11 cellular contexts compared by ENCODE assay signal in the genomic region with DNA sequence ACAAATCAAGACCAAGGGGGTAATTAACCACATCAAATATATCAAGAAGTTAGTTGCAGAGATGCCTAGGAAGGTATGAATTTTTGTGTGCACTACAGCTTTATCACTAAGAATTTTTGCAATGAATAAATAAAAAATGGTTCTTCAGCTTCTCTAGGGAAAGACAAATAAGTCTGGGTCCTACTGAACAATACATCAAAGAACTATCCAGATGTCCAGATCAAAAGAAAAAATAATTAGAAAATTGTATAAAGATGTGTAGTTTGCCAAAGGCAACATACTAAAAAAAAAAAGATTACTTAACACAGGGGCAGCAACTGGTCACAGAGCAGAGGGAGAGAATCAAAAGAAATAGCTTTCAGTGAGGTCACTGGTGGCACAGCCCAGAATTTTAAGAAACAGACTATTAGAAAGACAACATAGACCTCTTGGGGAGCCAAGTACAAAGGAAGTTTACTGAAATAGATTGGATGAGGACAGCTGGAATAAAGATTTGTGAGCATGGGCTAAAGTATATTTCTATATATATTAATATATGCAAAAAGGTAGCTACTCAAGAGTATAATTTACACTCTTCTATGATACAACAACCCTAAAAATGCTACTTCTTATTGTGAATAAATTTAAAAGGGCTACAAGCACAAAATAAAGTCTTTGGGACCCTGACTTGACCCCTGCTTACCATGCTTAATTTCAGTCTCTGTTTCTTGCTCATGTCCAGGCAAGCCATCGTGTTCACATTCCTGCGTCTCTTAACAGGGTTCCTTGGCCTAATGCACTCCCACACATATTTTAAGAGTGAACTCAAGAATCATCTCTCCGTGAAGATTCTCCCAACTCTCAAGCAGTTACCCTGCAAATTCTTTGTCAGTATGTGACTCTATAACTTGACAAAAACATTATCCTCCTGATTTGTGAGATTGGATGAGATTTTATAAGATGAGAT.
DNase-seq lines count a peak whose midpoint lies in the region; ATAC-seq and TF ChIP-seq lines count a peak whose summit lies in the region.
"Had no signal": no experiment of that assay in that cellular context is flagged by ENCODE, and none has a peak within 500 bp of the region (broad histone marks: within the 10 kb centered on the region; RNA-seq: fewer than 3 reads in every experiment).

No MANE protein-coding gene starts in this region.

- H3K27ac ChIP-seq in RWPE1: no peak overlapping the region
- H3K27ac ChIP-seq in esophagus muscularis mucosa (replicated peaks in 1 of 4): no peak overlapping the region

- no peak overlapping the region for H3K4me3 ChIP-seq in esophagus muscularis mucosa

- intact Hi-C loops in esophagus muscularis mucosa (cut with DNase I): no loop called here

- no peak for TF ChIP-seq EP300 in esophagus muscularis mucosa (IDR thresholded peaks at IDR 0.05)

- DNase-seq in RWPE1 (ENCODE audit: low spot score) (peak; percentile 58), dedifferentiated amniotic fluid mesenchymal stem cell (ENCODE audit: extremely low spot score) (peak; percentile 43), kidney tubule cell (ENCODE audit: low spot score) (peak; percentile 87), type B pancreatic cell (ENCODE audit: extremely low spot score, unreplicated experiment) (no peak), esophagus muscularis mucosa (ENCODE audit: extremely low spot score) (no peak)
- DNase-seq: activated naive CD4-positive, alpha-beta T cell treated with Interleukin-2 at 50 U/mL for 16 hours; CD8-positive, alpha-beta memory T cell; MM.1S; NCI-H2171 treated with DMSO at 0.1 percent for 48 hours had no signal

- no peak for ATAC-seq in HG03095 (IDR thresholded peaks at IDR 0.05; ENCODE audit: unreplicated experiment)
- no peak for ATAC-seq in HG02759 (IDR thresholded peaks at IDR 0.05; ENCODE audit: unreplicated experiment)

- WGBS in esophagus muscularis mucosa: 51% methylated on average over 3 of the region's 3 CpGs

- peak overlapping the region; percentile 76 for H3K27ac Mint-ChIP-seq in type B pancreatic cell
- H3K27ac Mint-ChIP-seq: CD8-positive, alpha-beta memory T cell had no signal

- CTCF ChIA-PET in RWPE1 (lab: Yijun Ruan, JAX): interaction anchor here (1.0 kb wide), 1 partner anchor 90 kb away, joined by 3 read pairs; no protein-coding TSS in a partner anchor

- no peaks in the 10 kb centered on the region for H3K9me3 ChIP-seq in esophagus muscularis mucosa

- H3K36me3 Mint-ChIP-seq in type B pancreatic cell: peaks cover 4% of the 10 kb centered on the region
- H3K36me3 Mint-ChIP-seq: CD8-positive, alpha-beta memory T cell had no signal

- peaks cover 12 to 19% (median 15%) of the 10 kb centered on the region in 4 donors for H3K4me1 ChIP-seq in esophagus muscularis mucosa

- H3K27me3 Mint-ChIP-seq in type B pancreatic cell: no peaks in the 10 kb centered on the region
- H3K27me3 Mint-ChIP-seq: CD8-positive, alpha-beta memory T cell had no signal

- no peak for TF ChIP-seq POLR2A in esophagus muscularis mucosa (IDR thresholded peaks at IDR 0.05; ENCODE audit: low read depth)

- TF ChIP-seq CTCF in RWPE1 (conservative IDR thresholded peaks at IDR 0.05; ENCODE audit: low read depth): no peak
- no peak for TF ChIP-seq CTCF in type B pancreatic cell (conservative IDR thresholded peaks at IDR 0.05)
- TF ChIP-seq CTCF in esophagus muscularis mucosa (IDR thresholded peaks at IDR 0.05): no peak

- POLR2A ChIA-PET in RWPE1 (lab: Yijun Ruan, JAX; ENCODE audit: low non-redundant PET): no interaction called here

- peaks cover 0 to 31% (median 4%) of the 10 kb centered on the region in 4 donors for H3K36me3 ChIP-seq in esophagus muscularis mucosa

- H3K4me3 Mint-ChIP-seq in type B pancreatic cell: peak overlapping the region; percentile 69
- H3K4me3 Mint-ChIP-seq: CD8-positive, alpha-beta memory T cell had no signal

- peaks cover 39% of the 10 kb centered on the region for H3K4me1 Mint-ChIP-seq in type B pancreatic cell (ENCODE audit: unreplicated experiment)
- H3K4me1 Mint-ChIP-seq: CD8-positive, alpha-beta memory T cell had no signal

- H3K9me3 Mint-ChIP-seq in type B pancreatic cell: no peaks in the 10 kb centered on the region

- no peaks in the 10 kb centered on the region for H3K27me3 ChIP-seq in esophagus muscularis mucosa

Comparison
In these comparisons a context has a peak if more than half of its experiments do, and no peak if none do; other contexts are left out.
1. DNase-seq: peak in RWPE1 (single experiment), dedifferentiated amniotic fluid mesenchymal stem cell (single experiment) and kidney tubule cell (single experiment); none in type B pancreatic cell (single experiment) and esophagus muscularis mucosa (single experiment).